Comparison of ENCODE assay signal across 11 cellular contexts in genomic region chr2:216555274-216555673, GRCh38. TPM values are rescaled to one million over a fixed set of nuclear protein-coding genes. Genes with fewer than 3 reads are reported as not detected.
A peak's percentile ranks its signal among the peaks of the same experiment; 100 is the strongest.
DNase-seq lines count a peak whose midpoint lies in the region; TF ChIP-seq lines count a peak whose summit lies in the region.
"Had no signal": no experiment of that assay in that cellular context is flagged by ENCODE, and none has a peak within 500 bp of the region (broad histone marks: within the 10 kb centered on the region; RNA-seq: fewer than 3 reads in every experiment).

No MANE protein-coding gene starts in this region.

- H3K4me3 ChIP-seq in SJCRH30 (no peak overlapping the region), skeletal muscle satellite cell (ENCODE audit: low read length) (no peak overlapping the region), neural progenitor cell (no peak overlapping the region), colonic mucosa (no peak overlapping the region)

- H3K36me3 ChIP-seq in SJCRH30 (no peaks in the 10 kb centered on the region), skeletal muscle satellite cell (ENCODE audit: insufficient read depth, low read length) (no peaks in the 10 kb centered on the region), neural progenitor cell (no peaks in the 10 kb centered on the region), colonic mucosa (no peaks in the 10 kb centered on the region)

- H3K4me1 Mint-ChIP-seq in neural progenitor cell: peaks cover 48% of the 10 kb centered on the region

- peaks cover 2% of the 10 kb centered on the region for H3K27me3 Mint-ChIP-seq in neural progenitor cell (ENCODE audit: insufficient read depth, low read depth)

- no peaks in the 10 kb centered on the region for H3K9me3 Mint-ChIP-seq in neural progenitor cell
- H3K9me3 Mint-ChIP-seq: activated T-cell treated with anti-CD3 and anti-CD28 coated beads, Interleukin-2, amount 50 U/mL, for 72 hours had no signal

- H3K36me3 Mint-ChIP-seq in neural progenitor cell: no peaks in the 10 kb centered on the region

- H3K27me3 ChIP-seq in SJCRH30 (no peaks in the 10 kb centered on the region), skeletal muscle satellite cell (ENCODE audit: control insufficient read depth, insufficient read depth, low read length) (no peaks in the 10 kb centered on the region), neural progenitor cell (no peaks in the 10 kb centered on the region), colonic mucosa (no peaks in the 10 kb centered on the region)

- no peak overlapping the region for H3K27ac ChIP-seq in SJCRH30
- no peak overlapping the region for H3K27ac ChIP-seq in neural progenitor cell
- H3K27ac ChIP-seq in colonic mucosa: no peak overlapping the region

- H3K9me3 ChIP-seq in SJCRH30 (replicated peaks) (no peaks in the 10 kb centered on the region), skeletal muscle satellite cell (replicated peaks; ENCODE audit: low read length) (no peaks in the 10 kb centered on the region), neural progenitor cell (ENCODE audit: low read depth) (no peaks in the 10 kb centered on the region), colonic mucosa (no peaks in the 10 kb centered on the region)

- H3K9ac ChIP-seq in skeletal muscle satellite cell (ENCODE audit: low read depth, low read length): no peak overlapping the region
- no peak overlapping the region for H3K9ac ChIP-seq in neural progenitor cell
- no peak overlapping the region for H3K9ac ChIP-seq in colonic mucosa (ENCODE audit: low read depth in 2 of 2, low read length in 2 of 2)

- no peaks in the 10 kb centered on the region for H4K20me1 ChIP-seq in neural progenitor cell (ENCODE audit: low read depth)

- H3K4me3 Mint-ChIP-seq in neural progenitor cell: no peak overlapping the region
- H3K4me3 Mint-ChIP-seq: activated T-cell treated with anti-CD3 and anti-CD28 coated beads, Interleukin-2, amount 50 U/mL, for 72 hours had no signal

- no peak overlapping the region for H3K27ac Mint-ChIP-seq in neural progenitor cell
- H3K27ac Mint-ChIP-seq: activated T-cell treated with anti-CD3 and anti-CD28 coated beads, Interleukin-2, amount 50 U/mL, for 72 hours had no signal

- DNase-seq in H4 (ENCODE audit: low spot score): peak; percentile 91
- DNase-seq in SJCRH30: peak; percentile 11 to 22
- DNase-seq in globus pallidus (ENCODE audit: low spot score): peak; percentile 78
- DNase-seq in activated CD4-positive, alpha-beta T cell treated with anti-CD3 and anti-CD28 coated beads for 4 hours: no peak
- no peak for DNase-seq in cerebellar nuclear complex (lab: John Stamatoyannopoulos, UW)
- no peak for DNase-seq in neural progenitor cell (ENCODE audit: low spot score)
- DNase-seq in colonic mucosa: no peak
- DNase-seq: activated T-cell treated with anti-CD3 and anti-CD28 coated beads, Interleukin-2, amount 50 U/mL, for 72 hours; kidney glomerular epithelial cell; NCI-H187 had no signal

- H3K79me2 ChIP-seq in neural progenitor cell (ENCODE audit: low read depth): no peaks in the 10 kb centered on the region

- H3F3A ChIP-seq in neural progenitor cell (ENCODE audit: low read depth): peaks cover 15% of the 10 kb centered on the region

- no peak overlapping the region for H2AFZ ChIP-seq in neural progenitor cell (replicated peaks)

- intact Hi-C loops in colonic mucosa (cut with DNase I): no loop called here

- H3K4me2 ChIP-seq in skeletal muscle satellite cell (ENCODE audit: low read length): peak overlapping the region; percentile 48
- no peak overlapping the region for H3K4me2 ChIP-seq in neural progenitor cell

- TF ChIP-seq CTCF in neural progenitor cell (IDR thresholded peaks at IDR 0.05) (no peak), colonic mucosa (IDR thresholded peaks at IDR 0.05) (no peak)

- H3K4me1 ChIP-seq in SJCRH30 (peaks cover 6% of the 10 kb centered on the region; the same call in 1 of the 2 replicates), skeletal muscle satellite cell (ENCODE audit: control insufficient read depth, insufficient read depth, low read length) (peaks cover 61% of the 10 kb centered on the region), neural progenitor cell (peaks cover 36% of the 10 kb centered on the region), colonic mucosa (no peaks in the 10 kb centered on the region)

RNA-seq across cellular contexts. Expression of gene RPL37A, which starts 56.6 kb away (rescaled TPM):
- total RNA-seq in H4 (2014; rRNA removed; shearing (Covaris generic)): 1,506 and 2,054 TPM in 2 replicates
- 4,028 and 4,913 TPM in 2 replicates for total RNA-seq in SJCRH30 (2014; rRNA removed; shearing (Covaris generic))
- total RNA-seq in skeletal muscle satellite cell (2012; rRNA removed): 984 and 1,810 TPM in 2 replicates
- total RNA-seq in neural progenitor cell (ENCODE audit: low replicate concordance): 1,730 and 1,918 TPM in 2 replicates
- total RNA-seq in colonic mucosa: 1,000 to 10,000 TPM; 1,895 to 2,156 TPM

Comparison
In these comparisons a context has a peak if more than half of its experiments do, and no peak if none do; other contexts are left out.
1. DNase-seq: peak in H4 (single experiment), SJCRH30 (2 of 2) and globus pallidus (single experiment); none in activated CD4-positive, alpha-beta T cell treated with anti-CD3 and anti-CD28 coated beads for 4 hours (0 of 2), cerebellar nuclear complex (0 of 2), neural progenitor cell (single experiment) and colonic mucosa (single experiment).